Comparison of ENCODE assay signal across 9 cellular contexts in the genomic region with DNA sequence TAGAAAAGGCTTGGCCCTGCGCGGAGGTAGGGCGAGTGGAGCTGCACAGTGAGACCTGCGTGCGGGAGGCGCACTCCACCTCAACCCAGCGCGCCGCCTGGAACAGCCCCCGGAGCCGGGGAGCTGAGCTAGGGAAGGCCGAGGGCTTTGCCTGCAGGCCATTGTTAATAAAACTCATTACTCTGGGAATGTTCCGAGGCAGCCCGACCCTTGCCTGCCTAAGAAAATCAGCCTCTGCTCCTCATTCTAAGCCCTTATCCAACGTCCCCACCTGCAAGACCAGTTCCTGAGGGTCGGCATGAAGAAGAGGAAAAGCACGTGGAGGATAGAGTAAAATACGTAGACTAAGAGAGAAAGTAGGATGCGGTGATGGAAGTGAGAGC. TPM values are rescaled to one million over a fixed set of nuclear protein-coding genes. Genes with fewer than 3 reads are reported as not detected.
A peak's percentile ranks its signal among the peaks of the same experiment; 100 is the strongest.
DNase-seq lines count a peak whose midpoint lies in the region; ATAC-seq and TF ChIP-seq lines count a peak whose summit lies in the region.
"Had no signal": no experiment of that assay in that cellular context is flagged by ENCODE, and none has a peak within 500 bp of the region (broad histone marks: within the 10 kb centered on the region; RNA-seq: fewer than 3 reads in every experiment).

No MANE protein-coding gene starts in this region.

- TF ChIP-seq EP300 in ovary (IDR thresholded peaks at IDR 0.05): no peak

- POLR2A ChIA-PET in BJ (lab: Charles Lee): no interaction called here

- no peaks in the 10 kb centered on the region for H3K36me3 ChIP-seq in BJ (ENCODE audit: control insufficient read depth, insufficient read depth, low read length)
- H3K36me3 ChIP-seq in colonic mucosa: no peaks in the 10 kb centered on the region
- no peaks in the 10 kb centered on the region for H3K36me3 ChIP-seq in ovary

- H3K4me1 ChIP-seq in colonic mucosa (no peaks in the 10 kb centered on the region), ovary (ENCODE audit: insufficient read depth) (peaks cover 2% of the 10 kb centered on the region)

- CTCF ChIA-PET in BJ (lab: Yijun Ruan, JAX): interaction anchor here (0.7 to 0.8 kb wide), 2 partner anchors 47 to 913 kb away, joined by 3 read pairs; no protein-coding TSS in a partner anchor

- no peak for TF ChIP-seq POLR2A in ovary (IDR thresholded peaks at IDR 0.05)

- intact Hi-C loops in colonic mucosa (cut with DNase I) (no loop called here), ovary (cut with DNase I) (no loop called here)

- ATAC-seq in HG02763 (IDR thresholded peaks at IDR 0.05; ENCODE audit: unreplicated experiment) (peak; percentile 17), GM21528 (IDR thresholded peaks at IDR 0.05; ENCODE audit: low FRiP score, unreplicated experiment) (no peak)

- H3K4me3 ChIP-seq in BJ (ENCODE audit: low read depth, low read length) (peak overlapping the region; percentile 43), colonic mucosa (peak overlapping the region; percentile 35), ovary (peak overlapping the region; percentile 35)

- 0 out of 2 replicates have a peak, but pooled peaks cover 2% of the 10 kb centered on the region for H3K27me3 ChIP-seq in BJ (ENCODE audit: control insufficient read depth, insufficient read depth, low read length)
- no peaks in the 10 kb centered on the region for H3K27me3 ChIP-seq in colonic mucosa
- H3K27me3 ChIP-seq in ovary: no peaks in the 10 kb centered on the region

- no peak overlapping the region for H3K9ac ChIP-seq in colonic mucosa (ENCODE audit: low read depth in 2 of 2, low read length in 2 of 2)

- no peaks in the 10 kb centered on the region for H3K9me3 ChIP-seq in colonic mucosa
- no peaks in the 10 kb centered on the region for H3K9me3 ChIP-seq in ovary

- no peak for DNase-seq in BJ (ENCODE audit: low read depth)
- DNase-seq in colonic mucosa: peak; percentile 29
- DNase-seq in ovary: no peak
- no peak for DNase-seq in NCI-H2107 (lab: John Stamatoyannopoulos, UW)
- DNase-seq in superior temporal gyrus (ENCODE audit: extremely low spot score): no peak
- no peak for DNase-seq in NOMO-1 (lab: John Stamatoyannopoulos, UW; ENCODE audit: unreplicated experiment in 2 of 2)
- DNase-seq: NCI-H2171 treated with DMSO at 0.1 percent for 48 hours had no signal

- H3K27ac ChIP-seq in colonic mucosa: no peak overlapping the region
- H3K27ac ChIP-seq in ovary: no peak overlapping the region

- 16 to 35% (median 27%) methylated on average over 19 of the region's 19 CpGs for WGBS in ovary, 3 donors

- no peak for TF ChIP-seq CTCF in BJ (IDR thresholded peaks at IDR 0.05; ENCODE audit: insufficient read depth, low read depth, low read length)
- TF ChIP-seq CTCF in colonic mucosa (IDR thresholded peaks at IDR 0.05): no peak
- TF ChIP-seq CTCF in ovary (IDR thresholded peaks at IDR 0.05): no peak

RNA-seq across cellular contexts. Expression of a gene that starts 55.3 kb away (rescaled TPM):
- polyA plus RNA-seq in BJ (2011; rRNA removed): 4.2 and 4.8 TPM in 2 replicates
- polyA minus RNA-seq in BJ (2011; rRNA and poly(A)+ RNA removed): 1.6 and 2.7 TPM in 2 replicates
- 1 to 10 TPM; 6.8 to 7.8 TPM for total RNA-seq in colonic mucosa
- total RNA-seq in ovary: 10 to 100 TPM in 1 of 7 donors, 1 to 10 TPM in 6; 5.9 to 11.2 (median 7.9) TPM
- polyA plus RNA-seq in ovary: 1 to 10 TPM; 2.4 to 6.2 TPM
